In genomic region chr5:157505496-157505895, GRCh38 we compare ENCODE assay signal across 2 cellular contexts.
TF ChIP-seq lines count a peak whose summit lies in the region.

No MANE protein-coding gene starts in this region.

TF ChIP-seq in GM12891, 5 proteins besides CTCF, POLR2A, EP300 and RAD21:
- no peak for TF ChIP-seq TAF1 (IDR thresholded peaks at IDR 0.05; ENCODE audit: low read depth, low read length)
- TF ChIP-seq PAX5 (IDR thresholded peaks at IDR 0.05; ENCODE audit: insufficient read depth, low read length, severe bottlenecking) = no peak
- TF ChIP-seq SPI1 (IDR thresholded peaks at IDR 0.05; ENCODE audit: low read depth, low read length) = no peak
- no peak for TF ChIP-seq POLR2AphosphoS5 (IDR thresholded peaks at IDR 0.05; ENCODE audit: low read depth, low read length)
- TF ChIP-seq POU2F2 (IDR thresholded peaks at IDR 0.05; ENCODE audit: low read depth, low read length) = no peak

TF ChIP-seq in GM12878, 131 proteins besides CTCF, POLR2A, EP300 and RAD21:
- TF ChIP-seq SREBF2 (IDR thresholded peaks at IDR 0.05; ENCODE audit: low read length) (no peak), TAF1 (IDR thresholded peaks at IDR 0.05; ENCODE audit: borderline replicate concordance, low read depth, low read length) (no peak), MXI1 (IDR thresholded peaks at IDR 0.05; ENCODE audit: low read depth, low read length) (no peak), GABPA (IDR thresholded peaks at IDR 0.05; ENCODE audit: low read depth) (no peak), TCF3 (IDR thresholded peaks at IDR 0.05; ENCODE audit: borderline replicate concordance, insufficient read depth, low read depth, low read length) (no peak), MEF2B (IDR thresholded peaks at IDR 0.05; ENCODE audit: partially characterized antibody, poor library complexity, severe bottlenecking) (no peak), RFX5 (IDR thresholded peaks at IDR 0.05; ENCODE audit: low read depth, low read length) (no peak), CEBPB (IDR thresholded peaks at IDR 0.05; ENCODE audit: borderline replicate concordance in 1 of 2, low read depth in 2 of 2, low read length in 2 of 2) (no peak), SUZ12 (IDR thresholded peaks at IDR 0.05; ENCODE audit: unreplicated experiment) (no peak), ATF7 (IDR thresholded peaks at IDR 0.05; ENCODE audit: low read depth) (no peak)
